Comparison of ENCODE assay signal across 8 cellular contexts in genomic region chr1:198088360-198089071, GRCh38.
DNase-seq lines count a peak whose midpoint lies in the region; ATAC-seq, FAIRE-seq and TF ChIP-seq lines count a peak whose summit lies in the region.

No MANE protein-coding gene starts in this region.

- H3K36me3 Mint-ChIP-seq in type B pancreatic cell = no peaks in the 10 kb centered on the region

- ATAC-seq in GM18511 (IDR thresholded peaks at IDR 0.05; ENCODE audit: unreplicated experiment) (peak; percentile 68), HG02840 (IDR thresholded peaks at IDR 0.05; ENCODE audit: low FRiP score, unreplicated experiment) (no peak), HG03571 (IDR thresholded peaks at IDR 0.05; ENCODE audit: unreplicated experiment) (no peak)

- H3K4me3 Mint-ChIP-seq in type B pancreatic cell = no peak overlapping the region

- in situ Hi-C loops in astrocyte of the spinal cord (cut with HindIII; ENCODE audit: low sequenced_read_pairs) = no loop called here

- H3K9ac ChIP-seq in kidney (ENCODE audit: low read length in 2 of 2) = no peak overlapping the region

- peak; percentile 6 for FAIRE-seq in kidney (lab: Jason Lieb, UNC)

- no peaks in the 10 kb centered on the region for H3K9me3 Mint-ChIP-seq in type B pancreatic cell

- H3K9me3 ChIP-seq in kidney (ENCODE audit: control insufficient read depth in 1 of 2, low read length in 2 of 2) = no peaks in the 10 kb centered on the region

- no peaks in the 10 kb centered on the region for H3K27me3 Mint-ChIP-seq in type B pancreatic cell

- no peak overlapping the region for H3K27ac Mint-ChIP-seq in type B pancreatic cell

- DNase-seq in NCI-H1105 (lab: John Stamatoyannopoulos, UW) (peak; percentile 3), astrocyte of the spinal cord (ENCODE audit: low read depth, low spot score) (peak; percentile 76), kidney (no peak), type B pancreatic cell (ENCODE audit: extremely low spot score, unreplicated experiment) (no peak)

- H3K4me1 Mint-ChIP-seq in type B pancreatic cell (ENCODE audit: unreplicated experiment) = peaks cover 8% of the 10 kb centered on the region

- no peak overlapping the region for H3K27ac ChIP-seq in C4-2B
- H3K27ac ChIP-seq in kidney (ENCODE audit: low read depth in 2 of 2, low read length in 2 of 2) = no peak overlapping the region

- H3K4me3 ChIP-seq in astrocyte of the spinal cord (ENCODE audit: low read depth, low read length) (no peak overlapping the region), kidney (ENCODE audit: low read length in 2 of 2) (no peak overlapping the region)

- TF ChIP-seq CTCF in C4-2B (conservative IDR thresholded peaks at IDR 0.05) = peak; percentile 80
- TF ChIP-seq CTCF in astrocyte of the spinal cord (IDR thresholded peaks at IDR 0.05; ENCODE audit: low read depth, low read length) = peak; percentile 56
- peak; percentile 41 for TF ChIP-seq CTCF in kidney (IDR thresholded peaks at IDR 0.05; ENCODE audit: borderline replicate concordance, extremely low read depth, insufficient read depth)
- TF ChIP-seq CTCF in type B pancreatic cell (conservative IDR thresholded peaks at IDR 0.05) = peak; percentile 67

- H3K36me3 ChIP-seq in kidney (ENCODE audit: control insufficient read depth in 1 of 2, insufficient read depth in 2 of 2, low read length in 2 of 2) = no peaks in the 10 kb centered on the region

- no peaks in the 10 kb centered on the region for H3K4me1 ChIP-seq in kidney (ENCODE audit: control insufficient read depth in 1 of 2, insufficient read depth in 1 of 2, low read depth in 1 of 2, low read length in 2 of 2)

- intact Hi-C loops in kidney (cut with DNase I) = no loop called here

Comparison
In these comparisons a context has a peak if more than half of its experiments do, and no peak if none do; other contexts are left out.
1. DNase-seq: peak in NCI-H1105 (single experiment) and astrocyte of the spinal cord (single experiment); none in kidney (single experiment) and type B pancreatic cell (single experiment).
2. Peak in every context shown above with its lines, with median percentiles within 50 percentile points of each other: CTCF ChIP-seq.